Comparison of ENCODE assay signal across 1 cellular context in the genomic region with DNA sequence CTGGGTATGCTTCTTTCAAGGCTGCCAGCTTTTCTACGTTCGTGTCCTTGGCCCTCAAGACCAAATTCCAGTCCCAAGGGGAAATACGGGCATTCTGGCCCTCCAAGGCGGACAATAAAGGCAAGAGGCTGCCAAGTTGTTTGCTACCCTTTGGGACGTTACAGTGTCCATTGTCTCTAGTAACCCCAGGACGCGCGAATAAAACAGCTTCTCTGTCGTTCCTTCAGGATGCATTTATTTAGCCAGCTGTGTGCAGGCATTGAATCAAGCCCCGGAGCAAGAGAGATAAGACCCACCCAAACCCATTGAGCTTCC.
TF ChIP-seq lines count a peak whose summit lies in the region.

No MANE protein-coding gene starts in this region.

TF ChIP-seq in GM12878, 131 proteins besides CTCF, POLR2A, EP300 and RAD21:
- TF ChIP-seq ATF7 (IDR thresholded peaks at IDR 0.05; ENCODE audit: low read depth) (0 out of 2 replicates have a peak, but pooled peaks have one; percentile 2), BRCA1 (IDR thresholded peaks at IDR 0.05; ENCODE audit: low read depth, low read length) (no peak), ZNF274 (IDR thresholded peaks at IDR 0.05; ENCODE audit: insufficient read depth, insufficient read length) (no peak)
